In the genomic region with DNA sequence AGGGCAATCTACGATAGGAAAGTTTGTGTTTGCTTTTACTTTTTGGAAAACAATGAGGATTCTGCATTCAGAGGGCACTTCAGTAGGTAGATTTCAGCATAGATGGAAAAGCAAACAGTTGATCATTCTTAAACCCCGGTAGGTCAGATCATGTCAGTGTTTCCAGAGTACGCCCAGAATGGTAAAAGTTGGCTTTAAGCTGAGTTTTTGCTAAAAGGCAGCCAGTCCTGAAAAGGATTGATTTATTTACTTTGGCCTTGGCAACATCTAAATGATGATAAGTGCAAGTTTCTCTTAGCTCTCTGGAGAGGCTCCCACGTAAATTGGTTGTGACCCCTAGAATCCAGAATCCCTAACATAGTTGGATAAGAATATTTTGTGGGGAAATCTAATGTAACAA, we compare ENCODE assay signal across 18 cellular contexts.
"Had no signal": no experiment of that assay in that cellular context is flagged by ENCODE, and none has a peak within 500 bp of the region (broad histone marks: within the 10 kb centered on the region; RNA-seq: fewer than 3 reads in every experiment).

No MANE protein-coding gene starts in this region.

- H3K79me2 ChIP-seq: hepatocyte had no signal

- H3K27me3 ChIP-seq: dorsolateral prefrontal cortex, hepatocyte, sigmoid colon, spleen, vagina had no signal

- H3K27me3 Mint-ChIP-seq: activated CD4-positive, alpha-beta T cell treated with anti-CD3 and anti-CD28 coated beads, Interleukin-2, amount 10 ng/mL, durations not matched to agents 24 days and 14 days; activated naive CD8-positive, alpha-beta T cell treated with anti-CD3 and anti-CD28 coated beads for 36 hours; stimulated activated naive CD8-positive, alpha-beta T cell treated with anti-CD3 and anti-CD28 coated beads, Interleukin-15, amount 100 ng/mL, for 72 hours had no signal

- FAIRE-seq: bronchial epithelial cell, keratinocyte had no signal

- ATAC-seq: activated CD8-positive, alpha-beta T cell treated with anti-CD3 and anti-CD28 coated beads, Interleukin-2, amount 10 ng/mL, durations not matched to agents 7 days and 5 days; stimulated activated naive CD8-positive, alpha-beta T cell treated with anti-CD3 and anti-CD28 coated beads, Interleukin-15, amount 100 ng/mL, for 72 hours had no signal

- H3K9me3 Mint-ChIP-seq: activated CD4-positive, alpha-beta T cell treated with anti-CD3 and anti-CD28 coated beads, Interleukin-2, amount 10 ng/mL, durations not matched to agents 24 days and 14 days; activated naive CD8-positive, alpha-beta T cell treated with anti-CD3 and anti-CD28 coated beads for 36 hours; activated T-helper 1 cell treated with anti-CD3 and anti-CD28 coated beads, Interleukin-12 subunit alpha, Interleukin-12 subunit beta, Interleukin-2, Interleukin-4 antibody, amounts not matched to agents 30 ng/mL and 10 ng/mL and 1 ng/mL, durations not matched to agents 14 hours and 24 hours and 36 hours; nephron progenitor cell; stimulated activated naive CD8-positive, alpha-beta T cell treated with anti-CD3 and anti-CD28 coated beads, Interleukin-15, amount 100 ng/mL, for 72 hours had no signal

- H3K27ac Mint-ChIP-seq: activated CD4-positive, alpha-beta T cell treated with anti-CD3 and anti-CD28 coated beads, Interleukin-2, amount 10 ng/mL, durations not matched to agents 24 days and 14 days; activated CD8-positive, alpha-beta T cell treated with anti-CD3 and anti-CD28 coated beads, Interleukin-2, amount 10 ng/mL, durations not matched to agents 7 days and 5 days; activated naive CD8-positive, alpha-beta T cell treated with anti-CD3 and anti-CD28 coated beads for 36 hours; activated T-helper 1 cell treated with anti-CD3 and anti-CD28 coated beads, Interleukin-12 subunit alpha, Interleukin-12 subunit beta, Interleukin-2, Interleukin-4 antibody, amounts not matched to agents 30 ng/mL and 10 ng/mL and 1 ng/mL, durations not matched to agents 14 hours and 24 hours and 36 hours; nephron progenitor cell; stimulated activated naive CD8-positive, alpha-beta T cell treated with anti-CD3 and anti-CD28 coated beads, Interleukin-15, amount 100 ng/mL, for 72 hours had no signal

- H3K4me3 ChIP-seq: dorsolateral prefrontal cortex, hepatocyte, prostate gland, sigmoid colon, spleen, vagina had no signal

- H3K4me1 Mint-ChIP-seq: activated CD4-positive, alpha-beta T cell treated with anti-CD3 and anti-CD28 coated beads, Interleukin-2, amount 10 ng/mL, durations not matched to agents 24 days and 14 days; stimulated activated naive CD8-positive, alpha-beta T cell treated with anti-CD3 and anti-CD28 coated beads, Interleukin-15, amount 100 ng/mL, for 72 hours had no signal

- H2AFZ ChIP-seq: hepatocyte had no signal

- H3K27ac ChIP-seq: dorsolateral prefrontal cortex, hepatocyte, prostate gland, sigmoid colon, spleen, vagina had no signal

- H3K4me1 ChIP-seq: prostate gland, sigmoid colon, spleen, vagina had no signal

- H3K4me2 ChIP-seq: hepatocyte had no signal

- H3K36me3 ChIP-seq: prostate gland had no signal

- DNase-seq: activated CD4-positive, alpha-beta T cell treated with anti-CD3 and anti-CD28 coated beads, Interleukin-2, amount 10 ng/mL, durations not matched to agents 24 days and 14 days; activated CD4-positive, CD25-positive, alpha-beta regulatory T cell; activated CD8-positive, alpha-beta T cell treated with anti-CD3 and anti-CD28 coated beads, Interleukin-2, amount 10 ng/mL, durations not matched to agents 7 days and 5 days; activated naive CD8-positive, alpha-beta T cell treated with anti-CD3 and anti-CD28 coated beads for 36 hours; anterior cingulate cortex; dorsolateral prefrontal cortex; erythroblast; nephron progenitor cell; occipital lobe; sigmoid colon; spleen; stimulated activated naive CD8-positive, alpha-beta T cell treated with anti-CD3 and anti-CD28 coated beads, Interleukin-15, amount 100 ng/mL, for 72 hours had no signal

- H3K9me3 ChIP-seq: prostate gland, sigmoid colon, spleen, vagina had no signal

- H3K4me3 Mint-ChIP-seq: activated CD4-positive, alpha-beta T cell treated with anti-CD3 and anti-CD28 coated beads, Interleukin-2, amount 10 ng/mL, durations not matched to agents 24 days and 14 days; activated CD8-positive, alpha-beta T cell treated with anti-CD3 and anti-CD28 coated beads, Interleukin-2, amount 10 ng/mL, durations not matched to agents 7 days and 5 days; activated naive CD8-positive, alpha-beta T cell treated with anti-CD3 and anti-CD28 coated beads for 36 hours; activated T-helper 1 cell treated with anti-CD3 and anti-CD28 coated beads, Interleukin-12 subunit alpha, Interleukin-12 subunit beta, Interleukin-2, Interleukin-4 antibody, amounts not matched to agents 30 ng/mL and 10 ng/mL and 1 ng/mL, durations not matched to agents 14 hours and 24 hours and 36 hours; nephron progenitor cell; stimulated activated naive CD8-positive, alpha-beta T cell treated with anti-CD3 and anti-CD28 coated beads, Interleukin-15, amount 100 ng/mL, for 72 hours had no signal
